14 cellular contexts compared by ENCODE assay signal in genomic region chr20:58246346-58246745, GRCh38. TPM values are rescaled to one million over a fixed set of nuclear protein-coding genes. Genes with fewer than 3 reads are reported as not detected.
DNase-seq lines count a peak whose midpoint lies in the region; ATAC-seq and TF ChIP-seq lines count a peak whose summit lies in the region.
"Had no signal": no experiment of that assay in that cellular context is flagged by ENCODE, and none has a peak within 500 bp of the region (broad histone marks: within the 10 kb centered on the region; RNA-seq: fewer than 3 reads in every experiment).

No MANE protein-coding gene starts in this region.

- TF ChIP-seq CTCF in heart right ventricle (IDR thresholded peaks at IDR 0.05): peak in 6 of 9 donors; percentile 21 to 38 (median 31)

- intact Hi-C loops in heart right ventricle (cut with DNase I): loop anchor here in 2 of 10 donors (10.0 kb wide), 1 partner anchor 398 kb away; no protein-coding TSS in a partner anchor
- intact Hi-C loops in cardiac septum (cut with DNase I): no loop called here

- no peak overlapping the region for H3K4me3 ChIP-seq in heart right ventricle
- H3K4me3 ChIP-seq: ovary, SJCRH30 had no signal

- in situ Hi-C loops in SK-MEL-5 (cut with HindIII; ENCODE audit: low pct_unique_long_range_greater_than_20kb, low sequenced_read_pairs): loop anchor here (25.0 kb wide), 2 partner anchors 191 to 391 kb away; no protein-coding TSS in a partner anchor

- WGBS in heart right ventricle, 2 donors: 48 to 55% methylated on average over 9 of the region's 9 CpGs

- no peaks in the 10 kb centered on the region for H3K9me3 ChIP-seq in heart right ventricle
- H3K9me3 ChIP-seq: ovary, SJCRH30 had no signal

- no peaks in the 10 kb centered on the region for H3K27me3 ChIP-seq in heart right ventricle
- H3K27me3 ChIP-seq: ovary, SJCRH30 had no signal

- ATAC-seq in heart right ventricle (no peak), GM21529 (IDR thresholded peaks at IDR 0.05; ENCODE audit: unreplicated experiment) (no peak)
- ATAC-seq: esophagus mucosa had no signal

- no peak overlapping the region for H3K27ac ChIP-seq in heart right ventricle
- H3K27ac ChIP-seq: HL-60, ovary, SJCRH30 had no signal

- H3K4me1 ChIP-seq in heart right ventricle: peaks cover 0 to 6% (median 0%) of the 10 kb centered on the region in 9 donors
- H3K4me1 ChIP-seq: SJCRH30 had no signal

- peaks cover 0 to 96% (median 23%) of the 10 kb centered on the region in 9 donors for H3K36me3 ChIP-seq in heart right ventricle
- H3K36me3 ChIP-seq: ovary had no signal

- DNase-seq in heart right ventricle (no peak), cardiac septum (ENCODE audit: low spot score) (no peak), SK-MEL-5 (ENCODE audit: low read depth, low spot score) (peak; percentile 51), glomerular visceral epithelial cell (ENCODE audit: extremely low spot score) (peak; percentile 31), DMS114 treated with DMSO at 0.1 percent for 48 hours (lab: John Stamatoyannopoulos, UW; ENCODE audit: unreplicated experiment) (no peak), globus pallidus (ENCODE audit: low spot score) (no peak), NCI-H446 treated with DMSO at 0.1 percent for 48 hours (lab: John Stamatoyannopoulos, UW) (no peak)
- DNase-seq: activated T-cell treated with anti-CD3 and anti-CD28 coated beads, Interleukin-2, amount 50 U/mL, for 24 hours; ovary had no signal

RNA-seq across cellular contexts. Expression of gene ANKRD60, which starts 17.9 kb away (rescaled TPM):
- not detected for total RNA-seq in heart right ventricle
- polyA plus RNA-seq in heart right ventricle: not detected
- not detected for total RNA-seq in cardiac septum
- total RNA-seq in SK-MEL-5 (2014; rRNA removed; shearing (Covaris generic)): not detected in 2 replicates
- polyA plus RNA-seq in SK-MEL-5 (2015; cell fraction: cytosol; rRNA removed): not detected in 2 replicates
- polyA plus RNA-seq in SK-MEL-5 (2015; cell fraction: nucleus; rRNA removed): not detected in 2 replicates
- total RNA-seq: Daoy, esophagus mucosa, ovary, SJCRH30 had no signal
- polyA plus RNA-seq: ovary had no signal

Comparison
In these comparisons a context has a peak if more than half of its experiments do, and no peak if none do; other contexts are left out.
1. DNase-seq: peak in SK-MEL-5 (single experiment) and glomerular visceral epithelial cell (single experiment); none in heart right ventricle (0 of 2), cardiac septum (single experiment), DMS114 treated with DMSO at 0.1 percent for 48 hours (single experiment), globus pallidus (single experiment) and NCI-H446 treated with DMSO at 0.1 percent for 48 hours (single experiment).